In genomic region chr20:11890331-11891080, GRCh38 we compare ENCODE assay signal across 1 cellular context.
A peak's percentile ranks its signal among the peaks of the same experiment; 100 is the strongest.
TF ChIP-seq lines count a peak whose summit lies in the region.

No MANE protein-coding gene starts in this region.

TF ChIP-seq in HepG2, 621 proteins besides CTCF, POLR2A, EP300 and RAD21 (continued from another document):
- TF ChIP-seq RERE (CRISPR knock-in tag; IDR thresholded peaks at IDR 0.05; ENCODE audit: low read depth) (no peak; the same call in 1 of the 2 replicates), ZNF766 (CRISPR knock-in tag; IDR thresholded peaks at IDR 0.05; ENCODE audit: borderline replicate concordance) (no peak), ZNF251 (CRISPR knock-in tag; IDR thresholded peaks at IDR 0.05) (no peak), RFX5 (IDR thresholded peaks at IDR 0.05; ENCODE audit: low read depth, low read length) (peak; percentile 19; the same call in 1 of the 2 replicates), STAT5B (CRISPR knock-in tag; IDR thresholded peaks at IDR 0.05) (0 out of 2 replicates have a peak, but pooled peaks have one; percentile 24), NFIB (CRISPR knock-in tag; IDR thresholded peaks at IDR 0.05; ENCODE audit: borderline replicate concordance) (no peak), KLF13 (CRISPR knock-in tag; IDR thresholded peaks at IDR 0.05) (no peak), REL (CRISPR knock-in tag; conservative IDR thresholded peaks at IDR 0.05) (peak; percentile 74; the same call in 1 of the 2 replicates), RFX3 (CRISPR knock-in tag; IDR thresholded peaks at IDR 0.05) (peak; percentile 54; the same call in 1 of the 2 replicates), MIXL1 (CRISPR knock-in tag; IDR thresholded peaks at IDR 0.05) (no peak), ZNF274 (CRISPR knock-in tag; IDR thresholded peaks at IDR 0.05) (no peak), ZNF672 (CRISPR knock-in tag; IDR thresholded peaks at IDR 0.05) (peak; percentile 91; the same call in 1 of the 2 replicates), AKAP8 (CRISPR knock-in tag; IDR thresholded peaks at IDR 0.05) (no peak), SAP130 (CRISPR knock-in tag; IDR thresholded peaks at IDR 0.05; ENCODE audit: low read depth) (peak; percentile 62; the same call in 1 of the 2 replicates), ZNF589 (CRISPR knock-in tag; conservative IDR thresholded peaks at IDR 0.05) (peak; percentile 76; the same call in 1 of the 2 replicates), FOXM1 (CRISPR knock-in tag; IDR thresholded peaks at IDR 0.05) (0 out of 2 replicates have a peak, but pooled peaks have one; percentile 37), ZFP90 (CRISPR knock-in tag; IDR thresholded peaks at IDR 0.05; ENCODE audit: borderline replicate concordance) (peak; percentile 81; the same call in 1 of the 2 replicates), PAWR (CRISPR knock-in tag; IDR thresholded peaks at IDR 0.05; ENCODE audit: borderline replicate concordance) (no peak), ZNF710 (CRISPR knock-in tag; IDR thresholded peaks at IDR 0.05; ENCODE audit: borderline replicate concordance) (0 out of 2 replicates have a peak, but pooled peaks have one; percentile 20), SALL1 (CRISPR knock-in tag; IDR thresholded peaks at IDR 0.05) (peak; percentile 64), JDP2 (CRISPR knock-in tag; IDR thresholded peaks at IDR 0.05; ENCODE audit: borderline replicate concordance) (0 out of 2 replicates have a peak, but pooled peaks have one; percentile 72), YY1 (IDR thresholded peaks at IDR 0.05; ENCODE audit: insufficient read depth, insufficient replicate concordance, low read depth, low read length) (peak; percentile 60), NFKB2 (CRISPR knock-in tag; IDR thresholded peaks at IDR 0.05; ENCODE audit: borderline replicate concordance) (peak; percentile 55; the same call in 1 of the 2 replicates), HCFC1 (IDR thresholded peaks at IDR 0.05; ENCODE audit: low read depth, low read length) (peak; percentile 31; the same call in 1 of the 2 replicates), MYC (CRISPR knock-in tag; IDR thresholded peaks at IDR 0.05; ENCODE audit: borderline replicate concordance) (peak; percentile 60), ZNF441 (CRISPR knock-in tag; IDR thresholded peaks at IDR 0.05; ENCODE audit: borderline replicate concordance) (peak; percentile 84), ZNF138 (CRISPR knock-in tag; IDR thresholded peaks at IDR 0.05; ENCODE audit: low read depth) (peak; percentile 63; the same call in 1 of the 2 replicates), ZNF512 (CRISPR knock-in tag; IDR thresholded peaks at IDR 0.05) (no peak), FOXO1 (CRISPR knock-in tag; IDR thresholded peaks at IDR 0.05) (peak; percentile 39), CSRNP1 (CRISPR knock-in tag; IDR thresholded peaks at IDR 0.05) (no peak), ZFX (CRISPR knock-in tag; IDR thresholded peaks at IDR 0.05; ENCODE audit: low read depth) (peak; percentile 61; the same call in 1 of the 2 replicates), REPIN1 (CRISPR knock-in tag; IDR thresholded peaks at IDR 0.05; ENCODE audit: borderline replicate concordance, low read depth) (peak; percentile 49; the same call in 1 of the 2 replicates), DMAP1 (CRISPR knock-in tag; IDR thresholded peaks at IDR 0.05) (peak; percentile 12; the same call in 1 of the 2 replicates), FOXJ3 (CRISPR knock-in tag; IDR thresholded peaks at IDR 0.05; ENCODE audit: borderline replicate concordance) (no peak), ZNF567 (CRISPR knock-in tag; IDR thresholded peaks at IDR 0.05; ENCODE audit: borderline replicate concordance) (peak; percentile 17; the same call in 1 of the 2 replicates), ZSCAN29 (CRISPR knock-in tag; conservative IDR thresholded peaks at IDR 0.05) (0 out of 2 replicates have a peak, but pooled peaks have one; percentile 8)
- TF ChIP-seq, protein P1, sequence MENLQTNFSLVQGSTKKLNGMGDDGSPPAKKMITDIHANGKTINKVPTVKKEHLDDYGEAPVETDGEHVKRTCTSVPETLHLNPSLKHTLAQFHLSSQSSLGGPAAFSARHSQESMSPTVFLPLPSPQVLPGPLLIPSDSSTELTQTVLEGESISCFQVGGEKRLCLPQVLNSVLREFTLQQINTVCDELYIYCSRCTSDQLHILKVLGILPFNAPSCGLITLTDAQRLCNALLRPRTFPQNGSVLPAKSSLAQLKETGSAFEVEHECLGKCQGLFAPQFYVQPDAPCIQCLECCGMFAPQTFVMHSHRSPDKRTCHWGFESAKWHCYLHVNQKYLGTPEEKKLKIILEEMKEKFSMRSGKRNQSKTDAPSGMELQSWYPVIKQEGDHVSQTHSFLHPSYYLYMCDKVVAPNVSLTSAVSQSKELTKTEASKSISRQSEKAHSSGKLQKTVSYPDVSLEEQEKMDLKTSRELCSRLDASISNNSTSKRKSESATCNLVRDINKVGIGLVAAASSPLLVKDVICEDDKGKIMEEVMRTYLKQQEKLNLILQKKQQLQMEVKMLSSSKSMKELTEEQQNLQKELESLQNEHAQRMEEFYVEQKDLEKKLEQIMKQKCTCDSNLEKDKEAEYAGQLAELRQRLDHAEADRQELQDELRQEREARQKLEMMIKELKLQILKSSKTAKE (CRISPR knock-in tag; IDR thresholded peaks at IDR 0.05; ENCODE audit: borderline replicate concordance): peak; percentile 35; the same call in 1 of the 2 replicates
- TF ChIP-seq, protein P2, sequence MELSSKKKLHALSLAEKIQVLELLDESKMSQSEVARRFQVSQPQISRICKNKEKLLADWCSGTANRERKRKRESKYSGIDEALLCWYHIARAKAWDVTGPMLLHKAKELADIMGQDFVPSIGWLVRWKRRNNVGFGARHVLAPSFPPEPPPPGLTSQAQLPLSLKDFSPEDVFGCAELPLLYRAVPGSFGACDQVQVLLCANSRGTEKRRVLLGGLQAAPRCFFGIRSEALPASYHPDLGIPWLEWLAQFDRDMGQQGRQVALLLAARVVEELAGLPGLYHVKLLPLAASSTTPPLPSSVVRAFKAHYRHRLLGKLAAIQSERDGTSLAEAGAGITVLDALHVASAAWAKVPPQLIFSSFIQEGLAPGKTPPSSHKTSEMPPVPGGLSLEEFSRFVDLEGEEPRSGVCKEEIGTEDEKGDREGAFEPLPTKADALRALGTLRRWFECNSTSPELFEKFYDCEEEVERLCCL (CRISPR knock-in tag; IDR thresholded peaks at IDR 0.05; ENCODE audit: borderline replicate concordance): no peak
- TF ChIP-seq, protein P3, sequence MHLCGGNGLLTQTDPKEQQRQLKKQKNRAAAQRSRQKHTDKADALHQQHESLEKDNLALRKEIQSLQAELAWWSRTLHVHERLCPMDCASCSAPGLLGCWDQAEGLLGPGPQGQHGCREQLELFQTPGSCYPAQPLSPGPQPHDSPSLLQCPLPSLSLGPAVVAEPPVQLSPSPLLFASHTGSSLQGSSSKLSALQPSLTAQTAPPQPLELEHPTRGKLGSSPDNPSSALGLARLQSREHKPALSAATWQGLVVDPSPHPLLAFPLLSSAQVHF (CRISPR knock-in tag; IDR thresholded peaks at IDR 0.05): peak; percentile 57; the same call in 1 of the 2 replicates
- TF ChIP-seq, protein P4, sequence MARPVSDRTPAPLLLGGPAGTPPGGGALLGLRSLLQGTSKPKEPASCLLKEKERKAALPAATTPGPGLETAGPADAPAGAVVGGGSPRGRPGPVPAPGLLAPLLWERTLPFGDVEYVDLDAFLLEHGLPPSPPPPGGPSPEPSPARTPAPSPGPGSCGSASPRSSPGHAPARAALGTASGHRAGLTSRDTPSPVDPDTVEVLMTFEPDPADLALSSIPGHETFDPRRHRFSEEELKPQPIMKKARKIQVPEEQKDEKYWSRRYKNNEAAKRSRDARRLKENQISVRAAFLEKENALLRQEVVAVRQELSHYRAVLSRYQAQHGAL (CRISPR knock-in tag; IDR thresholded peaks at IDR 0.05; ENCODE audit: not compliant biosample characterization): peak; percentile 65
- TF ChIP-seq, protein P5, sequence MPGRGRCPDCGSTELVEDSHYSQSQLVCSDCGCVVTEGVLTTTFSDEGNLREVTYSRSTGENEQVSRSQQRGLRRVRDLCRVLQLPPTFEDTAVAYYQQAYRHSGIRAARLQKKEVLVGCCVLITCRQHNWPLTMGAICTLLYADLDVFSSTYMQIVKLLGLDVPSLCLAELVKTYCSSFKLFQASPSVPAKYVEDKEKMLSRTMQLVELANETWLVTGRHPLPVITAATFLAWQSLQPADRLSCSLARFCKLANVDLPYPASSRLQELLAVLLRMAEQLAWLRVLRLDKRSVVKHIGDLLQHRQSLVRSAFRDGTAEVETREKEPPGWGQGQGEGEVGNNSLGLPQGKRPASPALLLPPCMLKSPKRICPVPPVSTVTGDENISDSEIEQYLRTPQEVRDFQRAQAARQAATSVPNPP (CRISPR knock-in tag; IDR thresholded peaks at IDR 0.05): peak; percentile 34; the same call in 1 of the 2 replicates
